In the genomic region with DNA sequence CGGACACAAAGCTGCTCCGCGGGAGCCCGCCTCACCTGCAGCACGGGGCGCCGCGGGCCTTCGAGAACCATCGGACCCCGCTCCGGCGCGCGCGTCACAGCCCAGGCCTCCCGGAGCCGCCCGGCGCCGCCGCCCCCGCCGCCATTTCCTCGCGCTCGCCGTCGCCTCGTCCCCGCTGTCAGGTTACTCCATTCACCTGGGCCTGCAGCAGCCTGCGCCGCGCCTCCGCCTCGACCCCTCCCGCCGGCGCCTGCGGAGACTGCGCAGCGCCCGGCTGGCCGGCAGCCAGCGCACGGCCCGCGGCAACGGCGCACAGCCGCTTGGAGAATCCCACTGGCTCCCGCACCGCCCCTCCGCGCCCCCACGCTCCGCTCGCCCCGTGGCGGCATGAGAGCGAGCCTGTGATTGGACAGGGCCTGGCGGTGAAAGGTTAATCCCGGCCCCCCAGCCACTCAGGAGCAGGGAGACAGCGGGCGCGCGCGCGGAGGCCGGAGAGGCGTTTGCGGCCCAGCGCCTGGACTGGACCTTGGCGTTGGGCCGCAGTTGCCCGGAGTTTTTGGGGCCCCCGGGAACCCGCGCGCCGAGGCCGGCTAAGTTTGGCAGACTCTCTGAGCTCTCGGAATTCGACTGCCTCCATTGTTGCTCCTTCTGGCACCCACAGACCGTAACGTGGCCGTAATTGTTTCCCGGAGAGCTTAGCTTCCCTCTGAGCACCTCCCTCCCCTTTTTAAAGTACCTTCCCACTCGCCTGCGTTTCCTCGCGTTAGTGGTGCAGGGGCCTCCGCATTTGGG, we compare ENCODE assay signal across 8 cellular contexts. TPM values are rescaled to one million over a fixed set of nuclear protein-coding genes. Genes with fewer than 3 reads are reported as not detected.
DNase-seq lines count a peak whose midpoint lies in the region; ATAC-seq, FAIRE-seq and TF ChIP-seq lines count a peak whose summit lies in the region.

A gene with protein sequence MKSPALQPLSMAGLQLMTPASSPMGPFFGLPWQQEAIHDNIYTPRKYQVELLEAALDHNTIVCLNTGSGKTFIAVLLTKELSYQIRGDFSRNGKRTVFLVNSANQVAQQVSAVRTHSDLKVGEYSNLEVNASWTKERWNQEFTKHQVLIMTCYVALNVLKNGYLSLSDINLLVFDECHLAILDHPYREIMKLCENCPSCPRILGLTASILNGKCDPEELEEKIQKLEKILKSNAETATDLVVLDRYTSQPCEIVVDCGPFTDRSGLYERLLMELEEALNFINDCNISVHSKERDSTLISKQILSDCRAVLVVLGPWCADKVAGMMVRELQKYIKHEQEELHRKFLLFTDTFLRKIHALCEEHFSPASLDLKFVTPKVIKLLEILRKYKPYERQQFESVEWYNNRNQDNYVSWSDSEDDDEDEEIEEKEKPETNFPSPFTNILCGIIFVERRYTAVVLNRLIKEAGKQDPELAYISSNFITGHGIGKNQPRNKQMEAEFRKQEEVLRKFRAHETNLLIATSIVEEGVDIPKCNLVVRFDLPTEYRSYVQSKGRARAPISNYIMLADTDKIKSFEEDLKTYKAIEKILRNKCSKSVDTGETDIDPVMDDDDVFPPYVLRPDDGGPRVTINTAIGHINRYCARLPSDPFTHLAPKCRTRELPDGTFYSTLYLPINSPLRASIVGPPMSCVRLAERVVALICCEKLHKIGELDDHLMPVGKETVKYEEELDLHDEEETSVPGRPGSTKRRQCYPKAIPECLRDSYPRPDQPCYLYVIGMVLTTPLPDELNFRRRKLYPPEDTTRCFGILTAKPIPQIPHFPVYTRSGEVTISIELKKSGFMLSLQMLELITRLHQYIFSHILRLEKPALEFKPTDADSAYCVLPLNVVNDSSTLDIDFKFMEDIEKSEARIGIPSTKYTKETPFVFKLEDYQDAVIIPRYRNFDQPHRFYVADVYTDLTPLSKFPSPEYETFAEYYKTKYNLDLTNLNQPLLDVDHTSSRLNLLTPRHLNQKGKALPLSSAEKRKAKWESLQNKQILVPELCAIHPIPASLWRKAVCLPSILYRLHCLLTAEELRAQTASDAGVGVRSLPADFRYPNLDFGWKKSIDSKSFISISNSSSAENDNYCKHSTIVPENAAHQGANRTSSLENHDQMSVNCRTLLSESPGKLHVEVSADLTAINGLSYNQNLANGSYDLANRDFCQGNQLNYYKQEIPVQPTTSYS (N-terminal part only) (minus strand): TSS at position 335 of the 792 bp plus-strand sequence. CDS start 24,071 bp downstream, outside the sequence.

- H3K36me3 ChIP-seq in KOPT-K1 (ENCODE audit: insufficient read depth, low read length), result 0 out of 2 replicates have a peak, but pooled peaks cover 4% of the 10 kb centered on the region
- no peaks in the 10 kb centered on the region for H3K36me3 ChIP-seq in esophagus muscularis mucosa

- peak; percentile 74 for ATAC-seq in GM21786 (IDR thresholded peaks at IDR 0.05; ENCODE audit: unreplicated experiment)
- ATAC-seq in activated T-cell treated with anti-CD3 and anti-CD28 coated beads, Interleukin-2, amount 50 U/mL, for 72 hours (replicated peaks in 1 of 2), result peak; percentile 87

- no peaks in the 10 kb centered on the region for H3K9me3 Mint-ChIP-seq in activated T-cell treated with anti-CD3 and anti-CD28 coated beads, Interleukin-2, amount 50 U/mL, for 72 hours

- peak; percentile 32 for TF ChIP-seq POLR2A in esophagus muscularis mucosa (IDR thresholded peaks at IDR 0.05; ENCODE audit: low read depth)

- peaks cover 24 to 47% (median 45%) of the 10 kb centered on the region in 4 donors for H3K4me1 ChIP-seq in esophagus muscularis mucosa

- DNase-seq in DMS79 (lab: John Stamatoyannopoulos, UW) (peak; percentile 83), RCC 7860 (ENCODE audit: low spot score) (peak; percentile 63), esophagus muscularis mucosa (ENCODE audit: extremely low spot score) (peak; percentile 99), myocyte (ENCODE audit: low read depth) (peak; percentile 96)
- DNase-seq in activated T-cell treated with anti-CD3 and anti-CD28 coated beads, Interleukin-2, amount 50 U/mL, for 72 hours, result peak; percentile 95 to 98
- DNase-seq in stimulated activated CD8-positive, alpha-beta memory T cell treated with anti-CD3 and anti-CD28 coated beads, Interleukin-7, amount 100 ng/mL, for 48 hours (ENCODE audit: extremely low read depth in 1 of 2, low read depth in 1 of 2), result peak; percentile 87 to 89

- H3K4me3 ChIP-seq in esophagus muscularis mucosa, result peak within 1 kb of the TSS; percentile 71 to 96 (median 82)

- H3K4me1 Mint-ChIP-seq in activated T-cell treated with anti-CD3 and anti-CD28 coated beads, Interleukin-2, amount 50 U/mL, for 72 hours (ENCODE audit: low read depth), result peaks cover 42% of the 10 kb centered on the region

- H3K27ac Mint-ChIP-seq in activated T-cell treated with anti-CD3 and anti-CD28 coated beads, Interleukin-2, amount 50 U/mL, for 72 hours, result peak within 1 kb of the TSS; percentile 97

- H3K4me3 Mint-ChIP-seq in activated T-cell treated with anti-CD3 and anti-CD28 coated beads, Interleukin-2, amount 50 U/mL, for 72 hours, result peak within 1 kb of the TSS; percentile 92 to 96

- no peak for FAIRE-seq in RCC 7860 (lab: Jason Lieb, UNC)

- TF ChIP-seq EP300 in esophagus muscularis mucosa (IDR thresholded peaks at IDR 0.05), result no peak

- TF ChIP-seq CTCF in esophagus muscularis mucosa (IDR thresholded peaks at IDR 0.05), result no peak

- no peaks in the 10 kb centered on the region for H3K27me3 Mint-ChIP-seq in activated T-cell treated with anti-CD3 and anti-CD28 coated beads, Interleukin-2, amount 50 U/mL, for 72 hours (ENCODE audit: low read depth)

- WGBS in esophagus muscularis mucosa, result 0% methylated on average over 14 of the region's 93 CpGs

- H3K36me3 Mint-ChIP-seq in activated T-cell treated with anti-CD3 and anti-CD28 coated beads, Interleukin-2, amount 50 U/mL, for 72 hours (ENCODE audit: insufficient read depth in 2 of 2), result no peaks in the 10 kb centered on the region

- no peaks in the 10 kb centered on the region for H3K27me3 ChIP-seq in esophagus muscularis mucosa

- intact Hi-C loops in esophagus muscularis mucosa (cut with DNase I), result no loop called here

- H3K27ac ChIP-seq in KOPT-K1 (ENCODE audit: low read depth, low read length, poor library complexity, severe bottlenecking) (peak within 1 kb of the TSS; percentile 86), esophagus muscularis mucosa (replicated peaks in 1 of 4) (peak within 1 kb of the TSS; percentile 95 to 97 (median 96))

- H3K9me3 ChIP-seq in KOPT-K1 (ENCODE audit: insufficient read depth, low read length, poor library complexity, severe bottlenecking) (no peaks in the 10 kb centered on the region), esophagus muscularis mucosa (no peaks in the 10 kb centered on the region)

RNA-seq across cellular contexts. Expression of the gene that starts here (rescaled TPM):
- 10 to 100 TPM; 50.5 to 54.2 TPM for total RNA-seq in activated T-cell treated with anti-CD3 and anti-CD28 coated beads, Interleukin-2, amount 50 U/mL, for 72 hours
- total RNA-seq in esophagus muscularis mucosa (10 to 100 TPM; 43.9 to 72.2 (median 58.4) TPM), myocyte (46.2 and 47.6 TPM in 2 replicates)
- 9.6 TPM for polyA plus RNA-seq in myocyte (2012)

Comparison
In these comparisons a context has a peak if more than half of its experiments do, and no peak if none do; other contexts are left out.
1. Peak in every context shown above with its lines: DNase-seq, ATAC-seq, H3K4me3 ChIP-seq and H3K27ac ChIP-seq.